ENCODE assay signal across 8 cellular contexts in genomic region chr9:129028192-129028966, GRCh38. TPM values are rescaled to one million over a fixed set of nuclear protein-coding genes. Genes with fewer than 3 reads are reported as not detected.
DNase-seq lines count a peak whose midpoint lies in the region; ATAC-seq lines count a peak whose summit lies in the region.

TSS of gene SH3GLB2 (minus strand) at chr9:129028331. CDS start at chr9:129028154, 177 bp downstream.

- WGBS in mesendoderm (ENCODE audit: extremely low coverage, insufficient coverage, low lambda C conversion rate), result no CpG with 5 or more reads among the region's 60 CpGs

- CTCF ChIA-PET in CD8-positive, alpha-beta memory T cell (lab: Charles Lee), result interaction anchor here (0.5 to 1.0 kb wide), 4 partner anchors 9 to 178 kb away, joined by 3 to 4 read pairs (median 3); no protein-coding TSS in a partner anchor

- H3K27me3 Mint-ChIP-seq in CD8-positive, alpha-beta memory T cell, result no peaks in the 10 kb centered on the region
- no peaks in the 10 kb centered on the region for H3K27me3 Mint-ChIP-seq in effector memory CD8-positive, alpha-beta T cell

- no peak within 1 kb of the TSS for H2AK5ac ChIP-seq in mesendoderm (ENCODE audit: low read length)

- no peaks in the 10 kb centered on the region for H3K9me3 ChIP-seq in CD8-positive, alpha-beta memory T cell (ENCODE audit: low read length)

- peak within 1 kb of the TSS in 7 of 8 donors; percentile 28 to 92 (median 79) for H3K27ac Mint-ChIP-seq in CD8-positive, alpha-beta memory T cell
- H3K27ac Mint-ChIP-seq in effector memory CD8-positive, alpha-beta T cell, result peak within 1 kb of the TSS; percentile 66 to 72

- H3K4me3 Mint-ChIP-seq in CD8-positive, alpha-beta memory T cell, result peak within 1 kb of the TSS; percentile 80 to 88 (median 86)
- peak within 1 kb of the TSS; percentile 83 to 86 for H3K4me3 Mint-ChIP-seq in effector memory CD8-positive, alpha-beta T cell

- H3K56ac ChIP-seq in mesendoderm (ENCODE audit: low read length), result peak within 1 kb of the TSS; percentile 89

- H3K27me3 ChIP-seq in CD8-positive, alpha-beta memory T cell (ENCODE audit: insufficient read depth, low read length, poor library complexity, severe bottlenecking), result no peaks in the 10 kb centered on the region
- H3K27me3 ChIP-seq in mesendoderm (ENCODE audit: insufficient read depth, low read length, poor library complexity), result no peaks in the 10 kb centered on the region

- H2BK5ac ChIP-seq in mesendoderm (ENCODE audit: low read length), result no peak within 1 kb of the TSS

- peak within 1 kb of the TSS; percentile 40 for H3K27ac ChIP-seq in CD8-positive, alpha-beta memory T cell (ENCODE audit: low read depth, low read length)
- H3K27ac ChIP-seq in mesendoderm (ENCODE audit: low read depth, low read length), result peak within 1 kb of the TSS; percentile 52

- H3K23ac ChIP-seq in mesendoderm (ENCODE audit: low read length), result no peak within 1 kb of the TSS

- H3K4ac ChIP-seq in mesendoderm (ENCODE audit: low read depth, low read length), result no peak within 1 kb of the TSS

- H3K36me3 Mint-ChIP-seq in CD8-positive, alpha-beta memory T cell, result no peaks in the 10 kb centered on the region
- peaks cover 4% of the 10 kb centered on the region for H3K36me3 Mint-ChIP-seq in effector memory CD8-positive, alpha-beta T cell (ENCODE audit: insufficient read depth)

- no peak within 1 kb of the TSS for H4K5ac ChIP-seq in mesendoderm (ENCODE audit: low read length)

- peak within 1 kb of the TSS; percentile 15 for H3K18ac ChIP-seq in mesendoderm (ENCODE audit: low read length)

- H3K4me1 ChIP-seq in CD8-positive, alpha-beta memory T cell (ENCODE audit: insufficient read depth, low read length), result peaks cover 16% of the 10 kb centered on the region
- peaks cover 3% of the 10 kb centered on the region for H3K4me1 ChIP-seq in mesendoderm (ENCODE audit: control insufficient read depth, low read depth, low read length)

- ATAC-seq in GM19455 (IDR thresholded peaks at IDR 0.05; ENCODE audit: unreplicated experiment), result peak; percentile 65
- ATAC-seq in effector memory CD8-positive, alpha-beta T cell (replicated peaks), result peak; percentile 79

- peaks cover 11% of the 10 kb centered on the region for H3K79me1 ChIP-seq in mesendoderm (ENCODE audit: low read length)

- H4K8ac ChIP-seq in mesendoderm (ENCODE audit: low read depth, low read length), result no peak within 1 kb of the TSS

- no peaks in the 10 kb centered on the region for H3K9me3 Mint-ChIP-seq in CD8-positive, alpha-beta memory T cell
- H3K9me3 Mint-ChIP-seq in effector memory CD8-positive, alpha-beta T cell, result no peaks in the 10 kb centered on the region

- H3K4me2 ChIP-seq in mesendoderm (ENCODE audit: low read length), result peak within 1 kb of the TSS; percentile 80

- peak; percentile 84 to 94 (median 89) for DNase-seq in CD8-positive, alpha-beta memory T cell
- DNase-seq in HS-27A (ENCODE audit: low read depth), result peak; percentile 66
- peak; percentile 29 for DNase-seq in NK-92 (lab: John Stamatoyannopoulos, UW; ENCODE audit: unreplicated experiment)
- DNase-seq in activated CD8-positive, alpha-beta memory T cell treated with anti-CD3 and anti-CD28 coated beads for 4 hours (ENCODE audit: low read depth in 2 of 2), result peak; percentile 88 to 89
- DNase-seq in effector memory CD8-positive, alpha-beta T cell, result peak; percentile 89 to 90 (median 89)
- DNase-seq in mesendoderm, result peak; percentile 92
- peak; percentile 91 for DNase-seq in stimulated activated CD8-positive, alpha-beta memory T cell treated with anti-CD3 and anti-CD28 coated beads, Interleukin-12 subunit alpha, Interleukin-12 subunit beta, amount 100 ng/mL, for 4 hours (ENCODE audit: low read depth)

- H2BK15ac ChIP-seq in mesendoderm (replicated peaks; ENCODE audit: low read depth), result no peak within 1 kb of the TSS

- peak within 1 kb of the TSS; percentile 71 for H3K9ac ChIP-seq in mesendoderm (ENCODE audit: low read length)

- peaks cover 17 to 25% (median 18%) of the 10 kb centered on the region in 3 donors for H3K4me1 Mint-ChIP-seq in CD8-positive, alpha-beta memory T cell
- peaks cover 10 to 23% of the 10 kb centered on the region in 2 donors for H3K4me1 Mint-ChIP-seq in effector memory CD8-positive, alpha-beta T cell (ENCODE audit: low read depth in 2 of 2)

- H3K4me3 ChIP-seq in CD8-positive, alpha-beta memory T cell (ENCODE audit: low read length), result peak within 1 kb of the TSS; percentile 44
- peak within 1 kb of the TSS; percentile 34 for H3K4me3 ChIP-seq in mesendoderm (ENCODE audit: low read length)

- no peak within 1 kb of the TSS for H2BK120ac ChIP-seq in mesendoderm (ENCODE audit: low read depth, low read length)

- H3K79me2 ChIP-seq in mesendoderm (ENCODE audit: control insufficient read depth, insufficient read depth, low read length), result peaks cover 6% of the 10 kb centered on the region

- no peaks in the 10 kb centered on the region for H3K36me3 ChIP-seq in CD8-positive, alpha-beta memory T cell (ENCODE audit: insufficient read depth, low read length)
- no peaks in the 10 kb centered on the region for H3K36me3 ChIP-seq in mesendoderm (ENCODE audit: control insufficient read depth, insufficient read depth, low read length)

- POLR2A ChIA-PET in CD8-positive, alpha-beta memory T cell (lab: Charles Lee), result interaction anchor here (0.8 to 2.1 kb wide), 5 partner anchors 8 to 339 kb away, joined by 3 to 7 read pairs (median 5); partner anchors contain the start of genes DOLPP1, MIGA2 and SET

RNA-seq across cellular contexts. Expression of gene SH3GLB2, which starts in this region (rescaled TPM):
- 10 to 100 TPM; 55.0 to 58.3 TPM for total RNA-seq in CD8-positive, alpha-beta memory T cell
- polyA plus RNA-seq in CD8-positive, alpha-beta memory T cell, result 36.2 TPM
- polyA plus RNA-seq in mesendoderm (2013, experiment 1 of 2), result 16.9 TPM
- polyA plus RNA-seq in mesendoderm (2013, experiment 2 of 2), result 19.5 TPM

Comparison
In these comparisons a context has a peak if more than half of its experiments do, and no peak if none do; other contexts are left out.
1. Peak in every context shown above with its lines: DNase-seq, ATAC-seq, H3K4me3 ChIP-seq and H3K27ac ChIP-seq.
2. DNase-seq: peak in every context shown above with its lines; median percentile 92 in mesendoderm; 91 in stimulated activated CD8-positive, alpha-beta memory T cell treated with anti-CD3 and anti-CD28 coated beads, Interleukin-12 subunit alpha, Interleukin-12 subunit beta, amount 100 ng/mL, for 4 hours; 89 in CD8-positive, alpha-beta memory T cell; 89 in effector memory CD8-positive, alpha-beta T cell; 88 in activated CD8-positive, alpha-beta memory T cell treated with anti-CD3 and anti-CD28 coated beads for 4 hours; 66 in HS-27A; 29 in NK-92.